In the genomic region with DNA sequence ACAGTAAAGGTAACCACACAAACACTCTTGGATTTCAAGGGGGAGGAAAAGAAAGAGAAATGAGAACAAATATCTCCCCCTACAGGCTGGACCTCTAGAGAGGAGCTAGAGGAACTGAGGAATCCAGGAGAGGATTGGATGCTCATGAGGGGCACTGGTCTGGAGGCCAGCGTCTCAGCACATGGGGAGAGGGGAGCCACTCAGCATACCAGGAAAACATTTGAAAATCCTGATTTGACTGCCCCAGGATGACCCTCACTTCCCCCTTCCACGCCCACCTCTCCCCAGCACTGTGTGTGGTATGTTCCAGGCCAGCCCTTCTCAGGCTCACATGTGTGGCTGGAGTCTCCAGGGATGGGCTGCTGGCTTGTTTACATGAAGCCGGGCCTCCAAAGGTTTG, we compare ENCODE assay signal across 14 cellular contexts.
DNase-seq lines count a peak whose midpoint lies in the region; ATAC-seq, FAIRE-seq and TF ChIP-seq lines count a peak whose summit lies in the region.
"Had no signal": no experiment of that assay in that cellular context is flagged by ENCODE, and none has a peak within 500 bp of the region (broad histone marks: within the 10 kb centered on the region; RNA-seq: fewer than 3 reads in every experiment).

No MANE protein-coding gene starts in this region.

- CTCF ChIA-PET in Caco-2 (lab: Charles Lee) (no interaction called here), HCT116 (lab: Charles Lee) (interaction anchor here (1.0 to 1.1 kb wide), 2 partner anchors 15 to 857 kb away, joined by 3 read pairs; no protein-coding TSS in a partner anchor)

- H3K4me1 ChIP-seq in Caco-2 (0 out of 2 replicates have a peak, but pooled peaks cover 3% of the 10 kb centered on the region), HCT116 (ENCODE audit: control insufficient read depth in 1 of 2, insufficient read depth in 2 of 2, low read length in 2 of 2) (peaks cover 0 to 9% of the 10 kb centered on the region in 2 experiments; a peak in 1 of 4 replicates), pancreas (no peaks in the 10 kb centered on the region)

- no peaks in the 10 kb centered on the region for H3K27me3 Mint-ChIP-seq in Caco-2 (ENCODE audit: insufficient read depth, unreplicated experiment)

- H3K27ac ChIP-seq in HCT116 (ENCODE audit: low read depth, low read length) (no peak overlapping the region), pancreas (no peak overlapping the region)

- in situ Hi-C loops in astrocyte of the spinal cord (cut with HindIII; ENCODE audit: low sequenced_read_pairs), result no loop called here

- no peaks in the 10 kb centered on the region for H3K9me3 ChIP-seq in Caco-2
- no peaks in the 10 kb centered on the region for H3K9me3 ChIP-seq in HCT116 (ENCODE audit: control insufficient read depth in 1 of 2, insufficient read depth in 1 of 2, low read depth in 1 of 2, low read length in 2 of 2)
- H3K9me3 ChIP-seq in pancreas, result no peaks in the 10 kb centered on the region

- H3K27ac Mint-ChIP-seq in Caco-2 (ENCODE audit: unreplicated experiment), result no peak overlapping the region
- H3K27ac Mint-ChIP-seq: activated B cell treated with CpG ODN at 0.5 μM for 24 hours had no signal

- no peak overlapping the region for H3K4me2 ChIP-seq in HCT116 (ENCODE audit: low read length)

- H3K27me3 ChIP-seq in Caco-2 (replicated peaks; ENCODE audit: control insufficient read depth, insufficient read depth, low read length) (no peaks in the 10 kb centered on the region), HCT116 (ENCODE audit: insufficient read depth, low read length) (no peaks in the 10 kb centered on the region), pancreas (no peaks in the 10 kb centered on the region)

- no peak overlapping the region for H3K9ac ChIP-seq in HCT116 (ENCODE audit: low read length)

- intact Hi-C loops in Caco-2 (cut with micrococcal nuclease; ENCODE audit: unreplicated experiment), result loop anchor here (10.0 kb wide), 1 partner anchor 400 kb away; the partner anchor contains the start of gene ID2
- intact Hi-C loops in HCT116 (cut with micrococcal nuclease), result loop anchor here (5.0 kb wide), 2 partner anchors 283 to 858 kb away; no protein-coding TSS in a partner anchor
- intact Hi-C loops in pancreas (cut with DNase I), result no loop called here

- TF ChIP-seq POLR2A in HCT116 (IDR thresholded peaks at IDR 0.05; ENCODE audit: borderline replicate concordance, extremely low read depth, insufficient read depth, insufficient read length), result no peak

- peaks cover 7% of the 10 kb centered on the region for H3K4me1 Mint-ChIP-seq in Caco-2 (ENCODE audit: low read depth, unreplicated experiment)
- H3K4me1 Mint-ChIP-seq: activated B cell treated with CpG ODN at 0.5 μM for 24 hours had no signal

- H3K4me3 Mint-ChIP-seq in Caco-2 (ENCODE audit: unreplicated experiment), result no peak overlapping the region
- H3K4me3 Mint-ChIP-seq: activated B cell treated with CpG ODN at 0.5 μM for 24 hours had no signal

- H3K79me2 ChIP-seq in HCT116 (ENCODE audit: insufficient read depth, low read length), result no peaks in the 10 kb centered on the region

- no peak for TF ChIP-seq CTCF in Caco-2 (IDR thresholded peaks at IDR 0.05; ENCODE audit: insufficient read depth in 1 of 2, low read depth in 1 of 2, low read length in 1 of 2, severe bottlenecking in 1 of 2, unreplicated experiment in 1 of 2)
- peak; percentile 4 to 51 (median 38); a peak in 4 of 6 replicates for TF ChIP-seq CTCF in HCT116 (IDR thresholded peaks at IDR 0.05 in 2 of 3, conservative IDR thresholded peaks at IDR 0.05 in 1 of 3; ENCODE audit: borderline replicate concordance in 1 of 3, insufficient read depth in 1 of 3, low read depth in 2 of 3, low read length in 2 of 3)
- TF ChIP-seq CTCF in astrocyte of the spinal cord (IDR thresholded peaks at IDR 0.05; ENCODE audit: low read depth, low read length), result peak; percentile 26
- TF ChIP-seq CTCF in pancreas (IDR thresholded peaks at IDR 0.05), result no peak

- no peaks in the 10 kb centered on the region for H3K9me3 Mint-ChIP-seq in Caco-2 (ENCODE audit: unreplicated experiment)
- H3K9me3 Mint-ChIP-seq: activated B cell treated with CpG ODN at 0.5 μM for 24 hours had no signal

- DNase-seq in Caco-2, result peak; percentile 24 to 64
- DNase-seq in HCT116 (ENCODE audit: low read depth, low spot score), result peak; percentile 7
- DNase-seq in astrocyte of the spinal cord (ENCODE audit: low read depth, low spot score), result no peak
- peak; percentile 43 for DNase-seq in islet precursor cell
- DNase-seq in medulla oblongata (ENCODE audit: extremely low spot score), result no peak
- no peak for DNase-seq in pancreas
- DNase-seq in stimulated activated CD8-positive, alpha-beta memory T cell treated with anti-CD3 and anti-CD28 coated beads, Interleukin-4, amount 100 ng/mL, for 48 hours, result no peak
- DNase-seq: activated B cell treated with CpG ODN at 0.5 μM for 24 hours; activated effector memory CD4-positive, alpha-beta T cell treated with anti-CD3 and anti-CD28 coated beads, Interleukin-2, amount 50 U/mL, for 16 hours; effector CD4-positive, alpha-beta T cell; NCI-H146 had no signal

- no peak overlapping the region for H2AFZ ChIP-seq in HCT116 (ENCODE audit: low read depth, low read length, poor library complexity, severe bottlenecking)

- BruUV-seq in Caco-2 (replicated peaks; lab: Mats Ljungman, UMichigan) (no TSS peak), HCT116 (replicated peaks; lab: Mats Ljungman, UMichigan) (no TSS peak)

- H3K9me2 ChIP-seq in HCT116 (ENCODE audit: insufficient read depth), result no peaks in the 10 kb centered on the region

- H3K36me3 ChIP-seq in Caco-2 (ENCODE audit: control insufficient read depth, insufficient read depth, low read length) (no peaks in the 10 kb centered on the region), HCT116 (ENCODE audit: control insufficient read depth in 1 of 2, insufficient read depth in 2 of 2, low read length in 2 of 2) (no peaks in the 10 kb centered on the region), pancreas (no peaks in the 10 kb centered on the region)

- H4K20me1 ChIP-seq in HCT116 (ENCODE audit: insufficient read depth), result no peaks in the 10 kb centered on the region

- TF ChIP-seq RAD21 in HCT116 (IDR thresholded peaks at IDR 0.05; ENCODE audit: low read depth), result peak; percentile 65

- no peak for FAIRE-seq in pancreas (lab: Jason Lieb, UNC)
- FAIRE-seq: islet of Langerhans, RCC 7860 had no signal

- H3K36me3 Mint-ChIP-seq in Caco-2 (ENCODE audit: insufficient read depth, unreplicated experiment), result no peaks in the 10 kb centered on the region

- 80 to 88% methylated on average over 3 of the region's 3 CpGs for WGBS in pancreas, 2 donors

- RAD21 ChIA-PET in HCT116 (lab: Charles Lee; ENCODE audit: low non-redundant PET in 1 of 2, low total read pairs in 2 of 2, uncharacterized antibody in 2 of 2, unreplicated experiment in 2 of 2), result no interaction called here

- ATAC-seq in HCT116 (peak; percentile 63), pancreas (no peak), HG03439 (IDR thresholded peaks at IDR 0.05; ENCODE audit: unreplicated experiment) (no peak)

- H3K4me3 ChIP-seq in Caco-2 (ENCODE audit: low read depth, low read length) (no peak overlapping the region), HCT116 (replicated peaks in 1 of 2; ENCODE audit: low read depth in 1 of 2, low read length in 2 of 2) (no peak overlapping the region), astrocyte of the spinal cord (ENCODE audit: low read depth, low read length) (no peak overlapping the region), pancreas (no peak overlapping the region)

- POLR2A ChIA-PET in Caco-2 (lab: Charles Lee), result no interaction called here
- POLR2A ChIA-PET in HCT116 (lab: Charles Lee), result no interaction called here

TF ChIP-seq in HCT116, 20 proteins besides CTCF, POLR2A, EP300 and RAD21:
- TF ChIP-seq SIN3A (IDR thresholded peaks at IDR 0.05; ENCODE audit: low read depth) (no peak), JUND (IDR thresholded peaks at IDR 0.05) (no peak), CBX3 (IDR thresholded peaks at IDR 0.05; ENCODE audit: low read depth) (no peak), CEBPB (IDR thresholded peaks at IDR 0.05; ENCODE audit: low read depth) (no peak), EZH2 (IDR thresholded peaks at IDR 0.05) (no peak)

Comparison
In these comparisons a context has a peak if more than half of its experiments do, and no peak if none do; other contexts are left out.
1. DNase-seq: peak in Caco-2 (2 of 2), HCT116 (single experiment) and islet precursor cell (single experiment); none in astrocyte of the spinal cord (single experiment), medulla oblongata (single experiment), pancreas (0 of 6) and stimulated activated CD8-positive, alpha-beta memory T cell treated with anti-CD3 and anti-CD28 coated beads, Interleukin-4, amount 100 ng/mL, for 48 hours (single experiment).
2. CTCF ChIP-seq: peak in HCT116 (3 of 3) and astrocyte of the spinal cord (single experiment); none in Caco-2 (0 of 2) and pancreas (0 of 4).
3. intact Hi-C loops: an anchor here in Caco-2 (10.0 kb wide) and HCT116 (5.0 kb wide); none called in pancreas.